Comparison of ENCODE assay signal across 24 cellular contexts in genomic region chr16:17037499-17037898, GRCh38.
DNase-seq lines count a peak whose midpoint lies in the region; ATAC-seq and TF ChIP-seq lines count a peak whose summit lies in the region.
"Had no signal": no experiment of that assay in that cellular context is flagged by ENCODE, and none has a peak within 500 bp of the region (broad histone marks: within the 10 kb centered on the region; RNA-seq: fewer than 3 reads in every experiment).

No MANE protein-coding gene starts in this region.

- H3K27ac Mint-ChIP-seq in GM23338, result no peak overlapping the region
- H3K27ac Mint-ChIP-seq: CD14-positive monocyte; CD4-positive, alpha-beta memory T cell; CD4-positive, CD25-positive, alpha-beta regulatory T cell; CD8-positive, alpha-beta memory T cell had no signal

- no peak overlapping the region for H3K18ac ChIP-seq in neuronal stem cell (ENCODE audit: low read length)

- no peak overlapping the region for H3K9ac ChIP-seq in neural cell (ENCODE audit: low read length)
- no peak overlapping the region for H3K9ac ChIP-seq in neuronal stem cell (ENCODE audit: low read depth, low read length, poor library complexity)
- H3K9ac ChIP-seq in colonic mucosa (ENCODE audit: low read depth in 2 of 2, low read length in 2 of 2), result no peak overlapping the region
- H3K9ac ChIP-seq: BLaER1 had no signal

- H3K9me3 Mint-ChIP-seq in GM23338, result peaks cover 3% of the 10 kb centered on the region; the same call in 2 of the 3 replicates

- no peaks in the 10 kb centered on the region for H3K79me1 ChIP-seq in neuronal stem cell (ENCODE audit: low read depth, low read length)

- H3K27me3 ChIP-seq in GM23338 (ENCODE audit: insufficient read depth), result no peaks in the 10 kb centered on the region
- H3K27me3 ChIP-seq in neural cell (ENCODE audit: insufficient read depth, low read depth, low read length), result no peaks in the 10 kb centered on the region
- no peaks in the 10 kb centered on the region for H3K27me3 ChIP-seq in neuronal stem cell (ENCODE audit: control insufficient read depth in 3 of 3, insufficient read depth in 3 of 3, low read depth in 1 of 3, low read length in 3 of 3)
- H3K27me3 ChIP-seq in colonic mucosa, result no peaks in the 10 kb centered on the region
- H3K27me3 ChIP-seq: BE2C, BLaER1 had no signal

- H3K4me3 Mint-ChIP-seq in GM23338, result no peak overlapping the region
- H3K4me3 Mint-ChIP-seq: CD14-positive monocyte; CD4-positive, alpha-beta memory T cell; CD4-positive, CD25-positive, alpha-beta regulatory T cell; CD8-positive, alpha-beta memory T cell had no signal

- no peak overlapping the region for H2BK120ac ChIP-seq in neuronal stem cell (ENCODE audit: low read depth, low read length)

- no peaks in the 10 kb centered on the region for H3K36me3 ChIP-seq in GM23338 (ENCODE audit: insufficient read depth)
- H3K36me3 ChIP-seq in neural cell (ENCODE audit: insufficient read depth, low read length), result no peaks in the 10 kb centered on the region
- H3K36me3 ChIP-seq in neuronal stem cell (replicated peaks in 1 of 2; ENCODE audit: control insufficient read depth in 2 of 2, insufficient read depth in 2 of 2, low read length in 2 of 2), result no peaks in the 10 kb centered on the region
- no peaks in the 10 kb centered on the region for H3K36me3 ChIP-seq in colonic mucosa
- H3K36me3 ChIP-seq: BE2C, BLaER1 had no signal

- no peaks in the 10 kb centered on the region for H3F3A ChIP-seq in GM23338 (replicated peaks; ENCODE audit: low read depth)
- no peaks in the 10 kb centered on the region for H3F3A ChIP-seq in neural cell (ENCODE audit: insufficient read depth, low read length, poor library complexity, severe bottlenecking)

- no peak overlapping the region for H4K8ac ChIP-seq in neuronal stem cell (ENCODE audit: low read depth, low read length)

- H3K4me1 ChIP-seq in GM23338 (ENCODE audit: insufficient read depth) (0 out of 2 replicates have a peak, but pooled peaks cover 6% of the 10 kb centered on the region), neuronal stem cell (ENCODE audit: control insufficient read depth in 2 of 2, insufficient read depth in 1 of 2, low read depth in 1 of 2, low read length in 2 of 2) (peaks cover 0 to 2% of the 10 kb centered on the region in 2 donors), colonic mucosa (no peaks in the 10 kb centered on the region)
- H3K4me1 ChIP-seq: BE2C had no signal

- H3K4me3 ChIP-seq in GM23338 (no peak overlapping the region), epithelial cell of esophagus (ENCODE audit: low read length) (no peak overlapping the region), neural cell (ENCODE audit: low read length) (no peak overlapping the region), neuronal stem cell (ENCODE audit: low read length in 2 of 2) (no peak overlapping the region), colonic mucosa (no peak overlapping the region)
- H3K4me3 ChIP-seq: BLaER1 had no signal

- no peaks in the 10 kb centered on the region for H3K27me3 Mint-ChIP-seq in GM23338 (ENCODE audit: insufficient read depth, low read depth, poor library complexity)
- H3K27me3 Mint-ChIP-seq: CD4-positive, alpha-beta memory T cell; CD4-positive, CD25-positive, alpha-beta regulatory T cell had no signal

- TF ChIP-seq EP300 in neural cell (conservative IDR thresholded peaks at IDR 0.05; ENCODE audit: poor library complexity, severe bottlenecking), result no peak

- H3K4ac ChIP-seq in neuronal stem cell (ENCODE audit: low read length), result no peak overlapping the region

- H2BK15ac ChIP-seq in neuronal stem cell (ENCODE audit: low read length), result no peak overlapping the region

- H3K9me2 ChIP-seq in GM23338 (ENCODE audit: insufficient read depth), result no peaks in the 10 kb centered on the region
- H3K9me2 ChIP-seq in neural cell (ENCODE audit: insufficient read depth, low read length), result no peaks in the 10 kb centered on the region

- H2AK5ac ChIP-seq in neuronal stem cell (ENCODE audit: low read depth, low read length), result no peak overlapping the region

- TF ChIP-seq CTCF in GM23338 (conservative IDR thresholded peaks at IDR 0.05; ENCODE audit: low read depth in 2 of 2), result no peak
- TF ChIP-seq CTCF in epithelial cell of esophagus (IDR thresholded peaks at IDR 0.05; ENCODE audit: insufficient read depth, low read depth, low read length, missing control alignments), result no peak
- no peak for TF ChIP-seq CTCF in neural cell (IDR thresholded peaks at IDR 0.05; ENCODE audit: poor library complexity, severe bottlenecking)
- TF ChIP-seq CTCF in colonic mucosa (IDR thresholded peaks at IDR 0.05), result no peak

- H3K23ac ChIP-seq in neuronal stem cell (ENCODE audit: low read depth, low read length, poor library complexity), result no peak overlapping the region

- DNase-seq in ELF-1 (ENCODE audit: low read depth, low spot score) (peak; percentile 18), GM23338 (ENCODE audit: low spot score) (no peak), epithelial cell of esophagus (ENCODE audit: low read depth) (peak; percentile 28), neuronal stem cell (ENCODE audit: low spot score) (no peak), Kasumi-1 (lab: John Stamatoyannopoulos, UW) (no peak), colonic mucosa (no peak)
- DNase-seq: 8988T; ACHN; BE2C; C1 segment of cervical spinal cord; CD4-positive, alpha-beta memory T cell; CD4-positive, CD25-positive, alpha-beta regulatory T cell; CD8-positive, alpha-beta memory T cell; COR-L47; DMS 273 treated with DMSO at 0.1 percent for 48 hours; DMS153; DMS53; DMS79; DND-41; EL; GF-D8 had no signal

- H4K20me1 ChIP-seq in GM23338 (replicated peaks; ENCODE audit: insufficient read depth) (no peaks in the 10 kb centered on the region), neural cell (ENCODE audit: insufficient read depth) (no peaks in the 10 kb centered on the region)
- H4K20me1 ChIP-seq: BLaER1 had no signal

- intact Hi-C loops in colonic mucosa (cut with DNase I), result no loop called here

- no peak overlapping the region for H3K4me2 ChIP-seq in GM23338
- H3K4me2 ChIP-seq in neural cell (ENCODE audit: low read length), result no peak overlapping the region
- H3K4me2 ChIP-seq in neuronal stem cell (ENCODE audit: insufficient read depth, low read length, poor library complexity, severe bottlenecking), result no peak overlapping the region
- H3K4me2 ChIP-seq: BLaER1 had no signal

- 0 out of 2 replicates have a peak overlapping the region, but pooled peaks have one; percentile 4 for H2AFZ ChIP-seq in GM23338
- H2AFZ ChIP-seq in neural cell (ENCODE audit: low read depth, low read length), result no peak overlapping the region
- H2AFZ ChIP-seq in neuronal stem cell (ENCODE audit: low read length), result no peak overlapping the region

- no peak overlapping the region for H4K91ac ChIP-seq in neuronal stem cell (ENCODE audit: low read depth, low read length, poor library complexity)

- no peak for ATAC-seq in GM23338

- H3K79me2 ChIP-seq in GM23338 (replicated peaks; ENCODE audit: insufficient read depth), result no peaks in the 10 kb centered on the region
- no peaks in the 10 kb centered on the region for H3K79me2 ChIP-seq in neural cell (replicated peaks; ENCODE audit: insufficient read depth, low read length)

- WGBS in neuronal stem cell (ENCODE audit: extremely low coverage in 2 of 2, insufficient read length in 2 of 2, insufficient replicate concordance in 1 of 2), 2 donors, result no CpG with 5 or more reads among the region's 5 CpGs

- TF ChIP-seq RAD21 in neural cell (conservative IDR thresholded peaks at IDR 0.05), result no peak

- H3K4me1 Mint-ChIP-seq in GM23338, result no peaks in the 10 kb centered on the region
- H3K4me1 Mint-ChIP-seq: CD14-positive monocyte; CD4-positive, alpha-beta memory T cell; CD4-positive, CD25-positive, alpha-beta regulatory T cell; CD8-positive, alpha-beta memory T cell had no signal

- H3K36me3 Mint-ChIP-seq in GM23338 (ENCODE audit: low read depth), result no peaks in the 10 kb centered on the region
- H3K36me3 Mint-ChIP-seq: CD14-positive monocyte; CD4-positive, CD25-positive, alpha-beta regulatory T cell had no signal

- no peak overlapping the region for H2BK12ac ChIP-seq in neuronal stem cell (ENCODE audit: low read length)

- H3K27ac ChIP-seq in GM23338 (ENCODE audit: low read depth) (no peak overlapping the region), neural cell (ENCODE audit: low read length) (peak overlapping the region; percentile 10), neuronal stem cell (replicated peaks; ENCODE audit: low read length) (no peak overlapping the region), colonic mucosa (no peak overlapping the region)
- H3K27ac ChIP-seq: BLaER1 had no signal

- H3K9me3 ChIP-seq in neural cell (ENCODE audit: low read length) (no peaks in the 10 kb centered on the region), neuronal stem cell (replicated peaks in 1 of 2; ENCODE audit: control insufficient read depth in 2 of 2, insufficient read depth in 1 of 2, low read depth in 1 of 2, low read length in 2 of 2) (no peaks in the 10 kb centered on the region), colonic mucosa (no peaks in the 10 kb centered on the region)
- H3K9me3 ChIP-seq: BE2C, BLaER1 had no signal

- H2BK5ac ChIP-seq in neuronal stem cell (ENCODE audit: low read length), result no peak overlapping the region

- H3K14ac ChIP-seq in neuronal stem cell (ENCODE audit: low read length), result no peak overlapping the region

TF ChIP-seq in GM23338, 12 proteins besides CTCF, POLR2A, EP300 and RAD21 (continues in another document):
- no peak for TF ChIP-seq STAT1 (IDR thresholded peaks at IDR 0.05; ENCODE audit: unreplicated experiment)
- TF ChIP-seq, protein P1, sequence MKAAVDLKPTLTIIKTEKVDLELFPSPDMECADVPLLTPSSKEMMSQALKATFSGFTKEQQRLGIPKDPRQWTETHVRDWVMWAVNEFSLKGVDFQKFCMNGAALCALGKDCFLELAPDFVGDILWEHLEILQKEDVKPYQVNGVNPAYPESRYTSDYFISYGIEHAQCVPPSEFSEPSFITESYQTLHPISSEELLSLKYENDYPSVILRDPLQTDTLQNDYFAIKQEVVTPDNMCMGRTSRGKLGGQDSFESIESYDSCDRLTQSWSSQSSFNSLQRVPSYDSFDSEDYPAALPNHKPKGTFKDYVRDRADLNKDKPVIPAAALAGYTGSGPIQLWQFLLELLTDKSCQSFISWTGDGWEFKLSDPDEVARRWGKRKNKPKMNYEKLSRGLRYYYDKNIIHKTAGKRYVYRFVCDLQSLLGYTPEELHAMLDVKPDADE (IDR thresholded peaks at IDR 0.05), result no peak
- TF ChIP-seq ZNF114 (CRISPR knock-in tag; IDR thresholded peaks at IDR 0.05), result no peak

TF ChIP-seq in neural cell, 6 proteins besides CTCF, POLR2A, EP300 and RAD21 (continues in another document):
- TF ChIP-seq POLR2AphosphoS5 (IDR thresholded peaks at IDR 0.05) (no peak), SMC3 (conservative IDR thresholded peaks at IDR 0.05; ENCODE audit: poor library complexity) (no peak), MXI1 (conservative IDR thresholded peaks at IDR 0.05; ENCODE audit: poor library complexity, severe bottlenecking) (no peak)

Comparison
In these comparisons a context has a peak if more than half of its experiments do, and no peak if none do; other contexts are left out.
1. DNase-seq: peak in ELF-1 (single experiment) and epithelial cell of esophagus (single experiment); none in GM23338 (single experiment), neuronal stem cell (single experiment), Kasumi-1 (0 of 2) and colonic mucosa (single experiment).